Comparison of ENCODE assay signal across 18 cellular contexts in the genomic region with DNA sequence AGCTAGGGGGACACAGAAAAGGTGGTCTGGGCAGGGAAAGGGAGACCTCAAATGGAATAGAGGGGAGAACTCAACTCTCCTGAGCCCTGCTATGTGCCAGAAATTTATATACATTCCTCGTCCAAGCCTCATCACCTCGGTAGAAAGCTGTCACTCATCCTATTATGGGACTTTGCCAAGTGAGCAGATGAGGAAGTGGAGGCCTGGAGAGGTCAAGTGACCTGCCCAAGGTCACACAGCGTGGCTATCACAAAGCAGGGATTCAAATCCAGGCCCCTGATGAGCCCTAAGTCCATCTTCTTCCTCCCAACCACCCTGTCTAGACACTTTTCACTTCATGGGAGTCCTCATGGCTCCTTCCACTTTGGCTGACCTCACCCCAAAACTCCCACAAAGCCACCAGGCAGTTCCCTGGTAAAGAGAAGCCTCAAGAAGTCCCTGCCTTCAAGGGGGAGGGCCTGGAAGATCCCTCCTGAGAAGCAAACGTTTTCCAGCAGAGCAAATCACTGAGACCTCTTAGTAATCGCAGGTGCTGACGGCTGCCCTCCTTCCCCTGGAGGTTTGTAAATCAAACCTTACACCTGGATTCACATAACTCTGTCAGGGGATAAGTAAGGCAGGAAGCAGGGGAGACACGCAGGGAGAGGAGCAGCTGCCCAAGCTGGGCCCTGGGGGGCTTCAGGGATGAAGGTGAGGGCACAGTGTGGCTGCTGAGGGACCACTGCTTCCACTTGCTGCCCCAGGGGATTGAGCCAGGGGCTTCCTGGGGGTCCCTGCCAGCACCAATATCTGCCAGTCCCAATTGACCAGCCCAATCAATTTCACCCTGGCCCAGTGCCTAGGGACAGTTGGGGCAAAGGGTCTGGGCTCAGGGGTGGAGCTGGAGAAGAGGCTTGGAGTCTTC.
DNase-seq lines count a peak whose midpoint lies in the region; ATAC-seq and TF ChIP-seq lines count a peak whose summit lies in the region.
"Had no signal": no experiment of that assay in that cellular context is flagged by ENCODE, and none has a peak within 500 bp of the region (broad histone marks: within the 10 kb centered on the region; RNA-seq: fewer than 3 reads in every experiment).

No MANE protein-coding gene starts in this region.

- no peaks in the 10 kb centered on the region for H3K36me3 Mint-ChIP-seq in nephron progenitor cell (ENCODE audit: low read depth)
- H3K36me3 Mint-ChIP-seq: CD14-positive monocyte had no signal

- no peaks in the 10 kb centered on the region for H3K27me3 ChIP-seq in right atrium auricular region
- peaks cover 79% of the 10 kb centered on the region for H3K27me3 ChIP-seq in left ventricle myocardium inferior (ENCODE audit: low read depth)

- H3K27ac ChIP-seq in right atrium auricular region (no peak overlapping the region), left ventricle myocardium inferior (replicated peaks) (no peak overlapping the region), coronary artery (no peak overlapping the region)

- no peaks in the 10 kb centered on the region for H3K27me3 Mint-ChIP-seq in nephron progenitor cell (ENCODE audit: low read depth, poor library complexity)

- peak; percentile 9 for DNase-seq in right atrium auricular region (ENCODE audit: low spot score)
- DNase-seq in left ventricle myocardium inferior = no peak
- DNase-seq in coronary artery (ENCODE audit: low spot score) = peak; percentile 21
- no peak for DNase-seq in nephron progenitor cell
- DNase-seq in NCI-H226 = no peak
- DNase-seq: GF-D8; MM.1S; NCI-H1105; NCI-H1694; NCI-H2107; NCI-H2227 treated with DMSO at 0.1 percent for 48 hours; NCI-H524 treated with DMSO at 0.1 percent for 48 hours; NK-92 treated with Interleukin-12 subunit alpha and Interleukin-12 subunit beta, amount 100 ng/mL, for 24 hours; SIG-M5 had no signal

- H3K9me3 Mint-ChIP-seq in nephron progenitor cell = no peaks in the 10 kb centered on the region
- H3K9me3 Mint-ChIP-seq: CD14-positive monocyte had no signal

- TF ChIP-seq CTCF in right atrium auricular region (IDR thresholded peaks at IDR 0.05) = no peak
- no peak for TF ChIP-seq CTCF in left ventricle myocardium inferior (IDR thresholded peaks at IDR 0.05; ENCODE audit: borderline replicate concordance)
- no peak for TF ChIP-seq CTCF in coronary artery (IDR thresholded peaks at IDR 0.05)
- TF ChIP-seq CTCF in nephron progenitor cell (IDR thresholded peaks at IDR 0.05) = no peak

- peaks cover 22% of the 10 kb centered on the region for H3K4me1 Mint-ChIP-seq in nephron progenitor cell
- H3K4me1 Mint-ChIP-seq: CD14-positive monocyte had no signal

- H3K9me3 ChIP-seq in right atrium auricular region (no peaks in the 10 kb centered on the region), left ventricle myocardium inferior (replicated peaks) (no peaks in the 10 kb centered on the region)
- H3K9me3 ChIP-seq: HAP-1 had no signal

- H3K27ac Mint-ChIP-seq in nephron progenitor cell = peak overlapping the region; percentile 22
- H3K27ac Mint-ChIP-seq: CD14-positive monocyte had no signal

- H3K36me3 ChIP-seq in right atrium auricular region (no peaks in the 10 kb centered on the region), left ventricle myocardium inferior (no peaks in the 10 kb centered on the region)
- H3K36me3 ChIP-seq: HAP-1 had no signal

- no peak overlapping the region for H3K4me3 Mint-ChIP-seq in nephron progenitor cell
- H3K4me3 Mint-ChIP-seq: CD14-positive monocyte had no signal

- intact Hi-C loops in left ventricle myocardium inferior (cut with micrococcal nuclease) = no loop called here

- ATAC-seq in GM19463 (IDR thresholded peaks at IDR 0.05; ENCODE audit: unreplicated experiment) = no peak
- ATAC-seq in GM18868 (IDR thresholded peaks at IDR 0.05; ENCODE audit: unreplicated experiment) = no peak

- no peak overlapping the region for H3K4me3 ChIP-seq in right atrium auricular region
- no peak overlapping the region for H3K4me3 ChIP-seq in left ventricle myocardium inferior
- H3K4me3 ChIP-seq in coronary artery = no peak overlapping the region
- H3K4me3 ChIP-seq: HAP-1 had no signal

- no peaks in the 10 kb centered on the region for H3K4me1 ChIP-seq in right atrium auricular region
- H3K4me1 ChIP-seq in left ventricle myocardium inferior = no peaks in the 10 kb centered on the region
- H3K4me1 ChIP-seq: HAP-1 had no signal

Comparison
In these comparisons a context has a peak if more than half of its experiments do, and no peak if none do; other contexts are left out.
1. DNase-seq: peak in right atrium auricular region (single experiment) and coronary artery (single experiment); none in left ventricle myocardium inferior (single experiment), nephron progenitor cell (single experiment) and NCI-H226 (single experiment).